8 cellular contexts compared by ENCODE assay signal in the genomic region with DNA sequence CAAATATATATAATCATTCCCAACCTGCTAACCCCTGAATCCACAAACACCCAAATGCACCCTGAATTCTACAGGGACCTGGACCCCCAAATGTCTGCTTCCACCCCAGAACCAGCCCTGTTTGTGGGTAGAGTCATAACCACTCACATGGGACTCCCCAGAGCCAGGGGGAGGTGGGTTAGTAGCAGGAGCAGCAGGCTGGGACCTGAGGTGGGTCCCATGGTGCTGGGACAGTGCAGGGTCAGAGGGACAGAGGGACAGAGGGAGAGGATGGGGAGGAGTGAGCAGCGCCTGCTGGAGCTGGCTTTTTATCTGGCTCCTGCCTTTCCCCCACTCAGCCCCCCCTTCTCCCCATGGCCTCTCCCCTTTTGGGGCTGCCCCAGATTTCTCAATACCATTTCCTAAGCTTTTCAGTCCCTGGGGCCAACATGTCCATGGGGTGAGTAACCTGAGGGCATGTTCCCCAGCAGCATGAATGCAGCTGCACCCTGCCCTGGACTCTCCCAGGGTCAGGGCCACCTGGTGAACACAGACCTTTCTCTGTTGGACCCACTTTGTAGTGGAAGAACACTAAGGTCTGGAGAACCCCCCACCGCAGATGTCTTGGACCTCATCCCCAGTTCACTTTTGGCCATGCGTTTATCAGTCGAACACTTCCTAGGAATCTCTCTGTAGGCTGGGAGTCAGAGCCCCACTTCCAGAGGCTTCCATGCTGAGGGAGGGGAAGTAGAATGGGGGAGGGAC. TPM values are rescaled to one million over a fixed set of nuclear protein-coding genes. Genes with fewer than 3 reads are reported as not detected.
DNase-seq lines count a peak whose midpoint lies in the region; ATAC-seq lines count a peak whose summit lies in the region.

A gene (minus strand): TSS at position 282 of the 744 bp plus-strand sequence. CDS start 61 bp downstream, at position 221.

- H3K4me3 ChIP-seq in adipocyte (ENCODE audit: low read length) (peak within 1 kb of the TSS; percentile 84), right cardiac atrium (ENCODE audit: low read length) (peak within 1 kb of the TSS; percentile 3)

- peaks cover 51% of the 10 kb centered on the region for H3K4me1 Mint-ChIP-seq in stimulated activated effector memory CD8-positive, alpha-beta T cell treated with anti-CD3 and anti-CD28 coated beads, Interleukin-12 subunit alpha, Interleukin-12 subunit beta, amount 100 ng/mL, for 72 hours
- H3K4me1 Mint-ChIP-seq in activated T-cell treated with anti-CD3 and anti-CD28 coated beads, Interleukin-2, amount 50 U/mL, for 4 hours (ENCODE audit: low read depth) = peaks cover 15% of the 10 kb centered on the region

- intact Hi-C loops in right cardiac atrium (cut with DNase I) = no loop called here

- ATAC-seq in right cardiac atrium (peak; percentile 84 to 86), HG02678 (IDR thresholded peaks at IDR 0.05; ENCODE audit: unreplicated experiment) (no peak), HG02938 (IDR thresholded peaks at IDR 0.05; ENCODE audit: unreplicated experiment) (no peak)
- no peak for ATAC-seq in stimulated activated effector memory CD8-positive, alpha-beta T cell treated with anti-CD3 and anti-CD28 coated beads, Interleukin-12 subunit alpha, Interleukin-12 subunit beta, amount 100 ng/mL, for 72 hours
- ATAC-seq in activated T-cell treated with anti-CD3 and anti-CD28 coated beads, Interleukin-2, amount 50 U/mL, for 4 hours = no peak

- H3K9ac ChIP-seq in adipocyte (ENCODE audit: low read length) = peak within 1 kb of the TSS; percentile 80

- no peaks in the 10 kb centered on the region for H3K9me3 Mint-ChIP-seq in stimulated activated effector memory CD8-positive, alpha-beta T cell treated with anti-CD3 and anti-CD28 coated beads, Interleukin-12 subunit alpha, Interleukin-12 subunit beta, amount 100 ng/mL, for 72 hours
- no peaks in the 10 kb centered on the region for H3K9me3 Mint-ChIP-seq in activated T-cell treated with anti-CD3 and anti-CD28 coated beads, Interleukin-2, amount 50 U/mL, for 4 hours

- H3K4me3 Mint-ChIP-seq in stimulated activated effector memory CD8-positive, alpha-beta T cell treated with anti-CD3 and anti-CD28 coated beads, Interleukin-12 subunit alpha, Interleukin-12 subunit beta, amount 100 ng/mL, for 72 hours = no peak within 1 kb of the TSS
- H3K4me3 Mint-ChIP-seq in activated T-cell treated with anti-CD3 and anti-CD28 coated beads, Interleukin-2, amount 50 U/mL, for 4 hours = no peak within 1 kb of the TSS

- H3K27ac ChIP-seq in right cardiac atrium (ENCODE audit: low read length) = peak within 1 kb of the TSS; percentile 55

- DNase-seq in GOT3 (lab: John Stamatoyannopoulos, UW) (peak; percentile 49), adipocyte (ENCODE audit: low read depth) (peak; percentile 83), right cardiac atrium (peak; percentile 79 to 86 (median 80))
- DNase-seq in stimulated activated effector memory CD8-positive, alpha-beta T cell treated with anti-CD3 and anti-CD28 coated beads, Interleukin-12 subunit alpha, Interleukin-12 subunit beta, amount 100 ng/mL, for 72 hours (ENCODE audit: low spot score in 2 of 2) = no peak
- no peak for DNase-seq in activated CD4-positive, CD25-positive, alpha-beta regulatory T cell treated with anti-CD3 and anti-CD28 coated beads, Interleukin-2, amount 50 U/mL, for 72 hours
- DNase-seq in activated T-cell treated with anti-CD3 and anti-CD28 coated beads, Interleukin-2, amount 50 U/mL, for 4 hours = no peak

- H3K36me3 Mint-ChIP-seq in stimulated activated effector memory CD8-positive, alpha-beta T cell treated with anti-CD3 and anti-CD28 coated beads, Interleukin-12 subunit alpha, Interleukin-12 subunit beta, amount 100 ng/mL, for 72 hours = peaks cover 6% of the 10 kb centered on the region
- no peaks in the 10 kb centered on the region for H3K36me3 Mint-ChIP-seq in activated T-cell treated with anti-CD3 and anti-CD28 coated beads, Interleukin-2, amount 50 U/mL, for 4 hours (ENCODE audit: insufficient read depth)

- H3K4me1 ChIP-seq in adipocyte (ENCODE audit: control insufficient read depth, insufficient read depth, low read length) = peaks cover 41% of the 10 kb centered on the region
- no peaks in the 10 kb centered on the region for H3K4me1 ChIP-seq in right cardiac atrium (ENCODE audit: control insufficient read depth, insufficient read depth, low read length)

- no peaks in the 10 kb centered on the region for H3K27me3 Mint-ChIP-seq in activated T-cell treated with anti-CD3 and anti-CD28 coated beads, Interleukin-2, amount 50 U/mL, for 4 hours (ENCODE audit: low read depth)

- no peaks in the 10 kb centered on the region for H3K27me3 ChIP-seq in adipocyte (replicated peaks; ENCODE audit: control insufficient read depth, insufficient read depth, low read length)
- no peaks in the 10 kb centered on the region for H3K27me3 ChIP-seq in right cardiac atrium (ENCODE audit: control insufficient read depth, insufficient read depth)

- peak within 1 kb of the TSS; percentile 4 for H3K27ac Mint-ChIP-seq in stimulated activated effector memory CD8-positive, alpha-beta T cell treated with anti-CD3 and anti-CD28 coated beads, Interleukin-12 subunit alpha, Interleukin-12 subunit beta, amount 100 ng/mL, for 72 hours

- H3K36me3 ChIP-seq in adipocyte (ENCODE audit: control insufficient read depth, insufficient read depth, low read length, severe bottlenecking) = peaks cover 23% of the 10 kb centered on the region

- H3K9me3 ChIP-seq in adipocyte (ENCODE audit: control insufficient read depth, low read length) (no peaks in the 10 kb centered on the region), right cardiac atrium (ENCODE audit: control insufficient read depth, low read length) (no peaks in the 10 kb centered on the region)

- WGBS in right cardiac atrium = 40% methylated on average over 4 of the region's 4 CpGs

RNA-seq across cellular contexts. Expression of the gene that starts here (rescaled TPM):
- 100 to 1,000 TPM; 136 to 537 (median 382) TPM for total RNA-seq in right cardiac atrium
- polyA plus RNA-seq in right cardiac atrium = 273 TPM
- 1 to 10 TPM; 6.5 to 7.4 (median 6.7) TPM for total RNA-seq in activated T-cell treated with anti-CD3 and anti-CD28 coated beads, Interleukin-2, amount 50 U/mL, for 4 hours

Comparison
In these comparisons a context has a peak if more than half of its experiments do, and no peak if none do; other contexts are left out.
1. RNA of the gene that starts here (total RNA-seq): 136 to 537 TPM in right cardiac atrium; 6.5 to 7.4 TPM in activated T-cell treated with anti-CD3 and anti-CD28 coated beads, Interleukin-2, amount 50 U/mL, for 4 hours; every median in the first group is over 10 times any median in the second.
2. DNase-seq: peak in GOT3 (single experiment), adipocyte (single experiment) and right cardiac atrium (3 of 3); none in stimulated activated effector memory CD8-positive, alpha-beta T cell treated with anti-CD3 and anti-CD28 coated beads, Interleukin-12 subunit alpha, Interleukin-12 subunit beta, amount 100 ng/mL, for 72 hours (0 of 2), activated CD4-positive, CD25-positive, alpha-beta regulatory T cell treated with anti-CD3 and anti-CD28 coated beads, Interleukin-2, amount 50 U/mL, for 72 hours (single experiment) and activated T-cell treated with anti-CD3 and anti-CD28 coated beads, Interleukin-2, amount 50 U/mL, for 4 hours (single experiment).
3. ATAC-seq: peak in right cardiac atrium (2 of 2); none in stimulated activated effector memory CD8-positive, alpha-beta T cell treated with anti-CD3 and anti-CD28 coated beads, Interleukin-12 subunit alpha, Interleukin-12 subunit beta, amount 100 ng/mL, for 72 hours (single experiment), activated T-cell treated with anti-CD3 and anti-CD28 coated beads, Interleukin-2, amount 50 U/mL, for 4 hours (0 of 2), HG02678 (single experiment) and HG02938 (single experiment).